In genomic region chr2:176852667-176853066, GRCh38 we compare ENCODE assay signal across 9 cellular contexts.
DNase-seq lines count a peak whose midpoint lies in the region; ATAC-seq and TF ChIP-seq lines count a peak whose summit lies in the region.
"Had no signal": no experiment of that assay in that cellular context is flagged by ENCODE, and none has a peak within 500 bp of the region (broad histone marks: within the 10 kb centered on the region; RNA-seq: fewer than 3 reads in every experiment).

No MANE protein-coding gene starts in this region.

- no peaks in the 10 kb centered on the region for H4K20me1 ChIP-seq in GM23338 (replicated peaks; ENCODE audit: insufficient read depth)

- intact Hi-C loops in mucosa of descending colon (cut with DNase I, micrococcal nuclease) (no loop called here), posterior vena cava (cut with DNase I) (no loop called here)

- peak overlapping the region; percentile 33 for H3K4me2 ChIP-seq in GM23338

- no peaks in the 10 kb centered on the region for H3K79me2 ChIP-seq in GM23338 (replicated peaks; ENCODE audit: insufficient read depth)

- H2AFZ ChIP-seq in GM23338: no peak overlapping the region

- peak overlapping the region; percentile 78 for H3K27ac Mint-ChIP-seq in GM23338

- H3K27me3 ChIP-seq in GM23338 (ENCODE audit: insufficient read depth): no peaks in the 10 kb centered on the region

- peaks cover 23% of the 10 kb centered on the region for H3K4me1 ChIP-seq in GM23338 (ENCODE audit: insufficient read depth)
- H3K4me1 ChIP-seq in mucosa of descending colon (ENCODE audit: low read depth): peaks cover 7% of the 10 kb centered on the region

- DNase-seq in GM23338 (ENCODE audit: low spot score) (peak; percentile 67), SK-N-DZ (ENCODE audit: low spot score) (peak; percentile 9), mucosa of descending colon (peak in 1 of 3 donors; percentile 31), posterior vena cava (ENCODE audit: low spot score) (no peak), anterior cingulate cortex (lab: John Stamatoyannopoulos, UW) (no peak), C1 segment of cervical spinal cord (lab: John Stamatoyannopoulos, UW) (no peak)

- no peak overlapping the region for H3K27ac ChIP-seq in GM23338 (ENCODE audit: low read depth)

- no peaks in the 10 kb centered on the region for H3K36me3 ChIP-seq in GM23338 (ENCODE audit: insufficient read depth)
- H3K36me3 ChIP-seq in mucosa of descending colon (ENCODE audit: low read depth): no peaks in the 10 kb centered on the region

- H3K4me3 ChIP-seq in GM23338: 0 out of 2 replicates have a peak overlapping the region, but pooled peaks have one; percentile 2
- H3K4me3 ChIP-seq in mucosa of descending colon: no peak overlapping the region

- TF ChIP-seq CTCF in GM12873 (IDR thresholded peaks at IDR 0.05; ENCODE audit: insufficient read depth, low read depth, low read length, missing control alignments) (peak; percentile 15), GM23338 (conservative IDR thresholded peaks at IDR 0.05; ENCODE audit: low read depth in 2 of 2) (peak; percentile 52 to 56), mucosa of descending colon (IDR thresholded peaks at IDR 0.05) (no peak)

- ATAC-seq in GM23338 (peak; percentile 90), mucosa of descending colon (peak; percentile 72), HG03139 (IDR thresholded peaks at IDR 0.05; ENCODE audit: unreplicated experiment) (no peak)
- ATAC-seq: HCT116 had no signal

- H3K9me2 ChIP-seq in GM23338 (ENCODE audit: insufficient read depth): peaks cover 3% of the 10 kb centered on the region

- no peaks in the 10 kb centered on the region for H3F3A ChIP-seq in GM23338 (replicated peaks; ENCODE audit: low read depth)

- no peaks in the 10 kb centered on the region for H3K27me3 Mint-ChIP-seq in GM23338 (ENCODE audit: insufficient read depth, low read depth, poor library complexity)

- H3K36me3 Mint-ChIP-seq in GM23338 (ENCODE audit: low read depth): no peaks in the 10 kb centered on the region

- no peaks in the 10 kb centered on the region for H3K9me3 ChIP-seq in mucosa of descending colon

- H3K4me1 Mint-ChIP-seq in GM23338: peaks cover 32% of the 10 kb centered on the region

- no peaks in the 10 kb centered on the region for H3K9me3 Mint-ChIP-seq in GM23338

- H3K4me3 Mint-ChIP-seq in GM23338: peak overlapping the region; percentile 3; the same call in 1 of the 3 replicates

TF ChIP-seq in GM23338, 12 proteins besides CTCF, POLR2A, EP300 and RAD21:
- TF ChIP-seq ZNF462 (CRISPR knock-in tag; IDR thresholded peaks at IDR 0.05): no peak
- TF ChIP-seq EZH2phosphoT487 (IDR thresholded peaks at IDR 0.05; ENCODE audit: unreplicated experiment): no peak
- TF ChIP-seq EZH2 (IDR thresholded peaks at IDR 0.05; ENCODE audit: low read depth, unreplicated experiment): no peak
- no peak for TF ChIP-seq REST (IDR thresholded peaks at IDR 0.05; ENCODE audit: unreplicated experiment)
- no peak for TF ChIP-seq JUNB (IDR thresholded peaks at IDR 0.05; ENCODE audit: unreplicated experiment)
- no peak for TF ChIP-seq STAT1 (IDR thresholded peaks at IDR 0.05; ENCODE audit: unreplicated experiment)
- TF ChIP-seq ZNF114 (CRISPR knock-in tag; IDR thresholded peaks at IDR 0.05): no peak
- TF ChIP-seq POLR2AphosphoS5 (IDR thresholded peaks at IDR 0.05; ENCODE audit: low read depth): no peak

Comparison
In these comparisons a context has a peak if more than half of its experiments do, and no peak if none do; other contexts are left out.
1. DNase-seq: peak in GM23338 (single experiment) and SK-N-DZ (single experiment); none in posterior vena cava (single experiment), anterior cingulate cortex (0 of 58) and C1 segment of cervical spinal cord (0 of 14).